ENCODE assay signal across 26 cellular contexts in the genomic region with DNA sequence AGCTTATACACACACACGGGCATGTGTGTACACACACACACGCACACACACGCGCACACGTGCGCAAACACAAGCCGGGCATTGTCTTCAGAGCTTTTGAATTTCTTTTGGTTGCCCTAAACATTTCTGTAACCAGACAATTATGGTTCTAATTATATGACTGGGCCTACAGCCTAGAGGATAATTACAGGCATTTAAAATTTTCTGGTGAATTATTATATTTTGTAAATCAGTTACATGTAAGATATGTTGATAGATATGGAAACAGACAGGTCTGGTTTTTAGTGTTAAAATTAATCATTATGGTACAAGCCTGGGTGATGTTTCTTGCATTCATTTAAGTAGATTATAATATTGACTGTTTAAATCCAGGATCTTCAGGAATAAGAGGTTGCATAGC.
"Had no signal": no experiment of that assay in that cellular context is flagged by ENCODE, and none has a peak within 500 bp of the region (broad histone marks: within the 10 kb centered on the region; RNA-seq: fewer than 3 reads in every experiment).

No MANE protein-coding gene starts in this region.

- ATAC-seq: activated CD4-positive, CD25-positive, alpha-beta regulatory T cell treated with anti-CD3 and anti-CD28 coated beads, Interleukin-2, amount 50 U/mL, for 24 hours; activated CD8-positive, alpha-beta T cell treated with anti-CD3 and anti-CD28 coated beads, Interleukin-2, amount 10 ng/mL, durations not matched to agents 7 days and 5 days; PC-3; T-cell had no signal

- H3K27ac ChIP-seq: adrenal gland, colonic mucosa, SJSA1 had no signal

- DNase-seq: activated CD4-positive, alpha-beta T cell treated with anti-CD3 and anti-CD28 coated beads for 4 hours; activated CD4-positive, alpha-beta T cell treated with anti-CD3 and anti-CD28 coated beads, Interleukin-2, amount 50 U/mL, for 4 hours; activated CD8-positive, alpha-beta memory T cell treated with anti-CD3 and anti-CD28 coated beads, Interleukin-2, amount 50 U/mL, for 48 hours; activated CD8-positive, alpha-beta T cell treated with anti-CD3 and anti-CD28 coated beads, Interleukin-2, amount 10 ng/mL, durations not matched to agents 7 days and 5 days; activated naive CD4-positive, alpha-beta T cell treated with anti-CD3 and anti-CD28 coated beads, Interleukin-2, amount 50 U/mL, for 16 hours; activated naive CD8-positive, alpha-beta T cell treated with anti-CD3 and anti-CD28 coated beads, Interleukin-2, amount 10 ng/mL, durations not matched to agents 7 days and 5 days; activated T-cell treated with anti-CD3 and anti-CD28 coated beads, Interleukin-2, amount 50 U/mL, for 1 hour; adrenal gland; anterior cingulate cortex; colonic mucosa; MG63; MV-4-11; NCI-H1092 treated with DMSO at 0.1 percent for 48 hours; NCI-H1694 treated with DMSO at 0.1 percent for 48 hours; NCI-H2029 treated with DMSO at 0.1 percent for 48 hours; NCI-H2171; NCI-H2227 treated with DMSO at 0.1 percent for 48 hours; NCI-H446 treated with DMSO at 0.1 percent for 48 hours; NCI-H524 treated with DMSO at 0.1 percent for 48 hours; PC-3; SHP77; T-cell; T-helper 2 cell; T1000 had no signal
